Comparison of ENCODE assay signal across 1 cellular context in the genomic region with DNA sequence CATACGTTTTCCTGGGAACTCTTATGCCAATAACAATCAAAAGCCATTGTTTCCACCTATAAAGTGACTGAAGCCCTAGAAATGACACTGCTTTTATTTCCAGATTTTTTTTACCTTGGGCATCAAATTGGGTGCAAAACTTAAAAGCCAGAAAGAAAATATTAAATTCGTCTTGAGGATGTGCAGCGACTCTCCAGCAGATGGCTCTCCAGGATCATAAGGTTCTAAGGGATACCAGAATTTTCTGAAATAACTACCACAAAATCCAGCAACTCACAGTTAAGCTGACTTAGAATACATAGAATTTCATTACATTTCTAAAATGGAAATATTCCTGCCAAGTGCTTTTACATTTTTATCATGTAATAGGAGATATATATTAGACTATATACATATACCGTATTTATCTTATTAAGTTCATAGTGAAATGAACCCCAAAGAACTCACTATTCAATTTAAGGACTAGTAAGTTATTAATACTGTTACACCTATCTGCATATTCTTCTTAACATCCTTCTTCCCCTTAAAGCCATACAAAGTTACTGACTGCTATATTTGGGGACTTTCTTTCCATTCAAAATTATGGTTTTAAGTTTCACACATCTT.
TF ChIP-seq lines count a peak whose summit lies in the region.

No MANE protein-coding gene starts in this region.

TF ChIP-seq in HCT116, 20 proteins besides CTCF, POLR2A, EP300 and RAD21 (continued from another document):
- TF ChIP-seq, protein P1, sequence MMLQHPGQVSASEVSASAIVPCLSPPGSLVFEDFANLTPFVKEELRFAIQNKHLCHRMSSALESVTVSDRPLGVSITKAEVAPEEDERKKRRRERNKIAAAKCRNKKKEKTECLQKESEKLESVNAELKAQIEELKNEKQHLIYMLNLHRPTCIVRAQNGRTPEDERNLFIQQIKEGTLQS (IDR thresholded peaks at IDR 0.05): no peak
- TF ChIP-seq FOSL1 (IDR thresholded peaks at IDR 0.05; ENCODE audit: low read depth) (no peak), ZFX (IDR thresholded peaks at IDR 0.05) (no peak), YY1 (IDR thresholded peaks at IDR 0.05; ENCODE audit: extremely low read depth, insufficient replicate concordance, low read depth, low read length) (no peak), JUND (IDR thresholded peaks at IDR 0.05) (no peak), CBX3 (IDR thresholded peaks at IDR 0.05; ENCODE audit: low read depth) (no peak), POLR2AphosphoS5 (IDR thresholded peaks at IDR 0.05; ENCODE audit: low read depth, low read length) (no peak)
